ENCODE assay signal across 23 cellular contexts in the genomic region with DNA sequence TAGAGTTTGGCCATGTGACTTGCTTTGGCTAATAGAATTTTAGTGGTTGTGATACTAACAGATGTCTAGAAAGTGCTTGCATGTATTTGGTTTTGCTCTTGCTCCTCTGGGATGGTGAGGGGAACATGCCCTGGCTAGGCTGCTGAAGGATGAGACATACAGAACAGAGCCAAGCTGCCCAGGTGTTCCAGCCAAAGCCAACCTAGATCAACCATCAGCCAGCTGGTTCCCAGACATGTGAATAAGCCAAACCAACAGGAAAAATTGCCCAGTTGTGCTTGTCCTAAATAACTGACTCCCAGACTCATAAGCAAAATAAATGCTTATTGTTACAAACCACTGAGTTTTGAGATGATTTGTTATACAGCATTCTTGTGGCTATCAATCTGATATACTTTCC.
"Had no signal": no experiment of that assay in that cellular context is flagged by ENCODE, and none has a peak within 500 bp of the region (broad histone marks: within the 10 kb centered on the region; RNA-seq: fewer than 3 reads in every experiment).

No MANE protein-coding gene starts in this region.

- ATAC-seq: WTC11 had no signal

- H3K9me3 ChIP-seq: adrenal gland had no signal

- H3K27ac ChIP-seq: adrenal gland, brain microvascular endothelial cell, cardiac muscle cell, PC-9, SK-N-MC had no signal

- H2AFZ ChIP-seq: PC-9 had no signal

- H3K27me3 ChIP-seq: adrenal gland, brain microvascular endothelial cell, cardiac muscle cell had no signal

- DNase-seq: activated CD4-positive, alpha-beta T cell treated with anti-CD3 and anti-CD28 coated beads for 36 hours; activated CD4-positive, alpha-beta T cell treated with anti-CD3 and anti-CD28 coated beads, Interleukin-2, amount 10 ng/mL, durations not matched to agents 7 days and 5 days; activated CD4-positive, alpha-beta T cell treated with anti-CD3 and anti-CD28 coated beads, Interleukin-2, amount 50 U/mL, for 48 hours; activated CD8-positive, alpha-beta T cell treated with anti-CD3 and anti-CD28 coated beads, Interleukin-2, amount 10 ng/mL, durations not matched to agents 7 days and 5 days; activated effector memory CD4-positive, alpha-beta T cell treated with Interleukin-2 at 50 U/mL for 16 hours; activated naive CD4-positive, alpha-beta T cell treated with anti-CD3 and anti-CD28 coated beads, Interleukin-2, amount 10 ng/mL, durations not matched to agents 7 days and 5 days; adrenal gland; anterior cingulate cortex; brain microvascular endothelial cell; IMR-90; NCI-H1105; NCI-H1417 treated with DMSO at 0.1 percent for 48 hours; NCI-H187 treated with DMSO at 0.1 percent for 48 hours; NCI-H2081; NCI-H510A; NCI-H526; NCI-H748 treated with DMSO at 0.1 percent for 48 hours; PC-9; Right ventricle myocardium superior had no signal

- H3K36me3 ChIP-seq: adrenal gland, brain microvascular endothelial cell, cardiac muscle cell had no signal

- H3K4me3 ChIP-seq: adrenal gland, cardiac muscle cell, K562, PC-9, SK-N-MC had no signal

- H3K4me2 ChIP-seq: PC-9 had no signal

- H3K4me1 ChIP-seq: adrenal gland had no signal
